9 cellular contexts compared by ENCODE assay signal in the genomic region with DNA sequence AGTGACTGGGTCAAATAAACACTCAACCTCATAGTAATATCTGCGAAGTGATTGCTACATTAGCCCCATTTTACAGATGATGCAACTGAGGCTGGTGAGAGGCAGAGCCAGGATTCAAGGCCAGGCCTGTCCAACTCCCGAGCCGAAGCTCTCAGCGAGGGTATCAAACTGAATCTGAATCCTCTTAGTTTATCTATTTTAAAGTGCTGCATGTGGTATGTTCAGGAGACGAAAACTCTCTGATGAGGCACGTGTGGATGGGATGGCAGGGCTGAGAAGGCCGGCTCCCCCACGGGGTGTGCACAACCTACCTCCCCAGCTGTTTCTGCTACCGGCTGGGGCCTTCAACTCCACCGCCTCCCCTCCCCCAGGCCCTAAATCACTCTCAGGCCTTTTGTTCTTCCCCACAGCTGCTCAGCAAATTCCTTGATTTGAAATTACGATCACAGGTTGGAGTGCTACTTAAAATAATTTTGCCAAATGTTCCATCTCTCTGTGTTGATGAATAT.
A peak's percentile ranks its signal among the peaks of the same experiment; 100 is the strongest.
DNase-seq lines count a peak whose midpoint lies in the region; ATAC-seq and TF ChIP-seq lines count a peak whose summit lies in the region.
"Had no signal": no experiment of that assay in that cellular context is flagged by ENCODE, and none has a peak within 500 bp of the region (broad histone marks: within the 10 kb centered on the region; RNA-seq: fewer than 3 reads in every experiment).

No MANE protein-coding gene starts in this region.

- peak overlapping the region; percentile 98 for H3K27ac Mint-ChIP-seq in endodermal cell

- DNase-seq in NCI-H2081 (lab: John Stamatoyannopoulos, UW) (peak; percentile 34 to 53), NCI-H2081 treated with DMSO at 0.1 percent for 48 hours (lab: John Stamatoyannopoulos, UW) (no peak), NCI-H69 (lab: John Stamatoyannopoulos, UW) (peak; percentile 98), endodermal cell (no peak), sigmoid colon (no peak), heart right ventricle (no peak)

- H3K9ac ChIP-seq in endodermal cell (ENCODE audit: extremely low read depth, low read length, poor library complexity, severe bottlenecking) = no peak overlapping the region
- H3K9ac ChIP-seq: KMS-11 had no signal

- no peaks in the 10 kb centered on the region for H3K27me3 Mint-ChIP-seq in endodermal cell (ENCODE audit: insufficient read depth)

- no peak for TF ChIP-seq POLR2A in sigmoid colon (IDR thresholded peaks at IDR 0.05)

- TF ChIP-seq CTCF in endodermal cell (conservative IDR thresholded peaks at IDR 0.05) (no peak), sigmoid colon (IDR thresholded peaks at IDR 0.05) (no peak), heart right ventricle (IDR thresholded peaks at IDR 0.05) (no peak)

- TF ChIP-seq EP300 in sigmoid colon (IDR thresholded peaks at IDR 0.05) = no peak

- H3K4me1 Mint-ChIP-seq in endodermal cell = peaks cover 54% of the 10 kb centered on the region

- H3K9me3 ChIP-seq in endodermal cell (ENCODE audit: control insufficient read depth, low read length) = no peaks in the 10 kb centered on the region
- H3K9me3 ChIP-seq in sigmoid colon = no peaks in the 10 kb centered on the region
- H3K9me3 ChIP-seq in heart right ventricle = no peaks in the 10 kb centered on the region

- intact Hi-C loops in sigmoid colon (cut with DNase I) (no loop called here), heart right ventricle (cut with DNase I) (no loop called here)

- peak overlapping the region; percentile 13 for H3K4me3 ChIP-seq in endodermal cell (ENCODE audit: low read length)
- no peak overlapping the region for H3K4me3 ChIP-seq in sigmoid colon
- H3K4me3 ChIP-seq in heart right ventricle = no peak overlapping the region

- WGBS in endodermal cell (ENCODE audit: insufficient coverage in 1 of 2, insufficient read length in 1 of 2), 2 experiments = 62 to 100% methylated on average over 3 to 11 of the region's 11 CpGs
- 40 to 53% methylated on average over 11 of the region's 11 CpGs for WGBS in sigmoid colon, 2 donors
- 72 to 77% methylated on average over 11 of the region's 11 CpGs for WGBS in heart right ventricle, 2 donors

- peak overlapping the region; percentile 25 for H3K4me3 Mint-ChIP-seq in endodermal cell

- H3K27me3 ChIP-seq in endodermal cell (ENCODE audit: control insufficient read depth, insufficient read depth, low read length, poor library complexity, severe bottlenecking) (no peaks in the 10 kb centered on the region), sigmoid colon (no peaks in the 10 kb centered on the region), heart right ventricle (no peaks in the 10 kb centered on the region)

- H3K36me3 ChIP-seq in endodermal cell (ENCODE audit: control insufficient read depth, insufficient read depth, low read length) (no peaks in the 10 kb centered on the region), sigmoid colon (no peaks in the 10 kb centered on the region), heart right ventricle (no peaks in the 10 kb centered on the region)

- ATAC-seq in HG03342 (IDR thresholded peaks at IDR 0.05; ENCODE audit: unreplicated experiment) (no peak), HG03442 (IDR thresholded peaks at IDR 0.05; ENCODE audit: unreplicated experiment) (no peak), heart right ventricle (no peak)

- no peaks in the 10 kb centered on the region for H3K9me3 Mint-ChIP-seq in endodermal cell

- H3K4me1 ChIP-seq in endodermal cell (ENCODE audit: control insufficient read depth, insufficient read depth, low read length) (peaks cover 29% of the 10 kb centered on the region), sigmoid colon (peaks cover 0 to 27% (median 26%) of the 10 kb centered on the region in 4 donors), heart right ventricle (peaks cover 12 to 83% (median 42%) of the 10 kb centered on the region in 9 donors)

- no peaks in the 10 kb centered on the region for H3K36me3 Mint-ChIP-seq in endodermal cell (ENCODE audit: low read depth)

- H3K27ac ChIP-seq in endodermal cell (ENCODE audit: low read depth, low read length) (peak overlapping the region; percentile 88), sigmoid colon (peak overlapping the region; percentile 45 to 76 (median 60)), heart right ventricle (peak overlapping the region in 3 of 10 donors; percentile 23 to 96 (median 82))
- H3K27ac ChIP-seq: KMS-11 had no signal

Comparison
In these comparisons a context has a peak if more than half of its experiments do, and no peak if none do; other contexts are left out.
1. DNase-seq: peak in NCI-H2081 (2 of 2) and NCI-H69 (single experiment); none in NCI-H2081 treated with DMSO at 0.1 percent for 48 hours (single experiment), endodermal cell (single experiment), sigmoid colon (single experiment) and heart right ventricle (0 of 2).